In genomic region chr13:49814551-49815270, GRCh38 we compare ENCODE assay signal across 1 cellular context.
TF ChIP-seq lines count a peak whose summit lies in the region.

No MANE protein-coding gene starts in this region.

TF ChIP-seq in HepG2, 621 proteins besides CTCF, POLR2A, EP300 and RAD21 (continued from another document and continues in another):
- TF ChIP-seq ZBTB10 (CRISPR knock-in tag; IDR thresholded peaks at IDR 0.05; ENCODE audit: borderline replicate concordance), result no peak
- no peak for TF ChIP-seq ZFY (CRISPR knock-in tag; IDR thresholded peaks at IDR 0.05)
- TF ChIP-seq TRIM22 (IDR thresholded peaks at IDR 0.05), result no peak
- no peak for TF ChIP-seq ZNF740 (CRISPR knock-in tag; IDR thresholded peaks at IDR 0.05)
- no peak for TF ChIP-seq CHD4 (IDR thresholded peaks at IDR 0.05; ENCODE audit: borderline replicate concordance, low read length)
- TF ChIP-seq SNAPC4 (CRISPR knock-in tag; IDR thresholded peaks at IDR 0.05), result no peak
- TF ChIP-seq FOXP1 (IDR thresholded peaks at IDR 0.05), result no peak
- 0 out of 2 replicates have a peak, but pooled peaks have one; percentile 21 for TF ChIP-seq FOXP1 (CRISPR knock-in tag; IDR thresholded peaks at IDR 0.05)
- TF ChIP-seq ARID5B (CRISPR knock-in tag; IDR thresholded peaks at IDR 0.05), result peak; percentile 24; the same call in 1 of the 2 replicates
- no peak for TF ChIP-seq ZNF563 (CRISPR knock-in tag; IDR thresholded peaks at IDR 0.05)
- TF ChIP-seq ZNF570 (CRISPR knock-in tag; IDR thresholded peaks at IDR 0.05; ENCODE audit: borderline replicate concordance), result no peak
- TF ChIP-seq FOXA3 (CRISPR knock-in tag; IDR thresholded peaks at IDR 0.05), result peak; percentile 31; the same call in 1 of the 2 replicates
- TF ChIP-seq ZFYVE20 (CRISPR knock-in tag; IDR thresholded peaks at IDR 0.05; ENCODE audit: borderline replicate concordance, low read depth), result no peak
- no peak for TF ChIP-seq BRD4 (CRISPR knock-in tag; IDR thresholded peaks at IDR 0.05)
- no peak for TF ChIP-seq ZNF572 (CRISPR knock-in tag; IDR thresholded peaks at IDR 0.05)
- no peak for TF ChIP-seq BCLAF1 (IDR thresholded peaks at IDR 0.05)
- no peak for TF ChIP-seq ZNF704 (CRISPR knock-in tag; IDR thresholded peaks at IDR 0.05; ENCODE audit: borderline replicate concordance)
- no peak for TF ChIP-seq ZNF142 (CRISPR knock-in tag; IDR thresholded peaks at IDR 0.05)
- TF ChIP-seq ZNF589 (CRISPR knock-in tag; conservative IDR thresholded peaks at IDR 0.05), result no peak
- no peak for TF ChIP-seq ZSCAN20 (CRISPR knock-in tag; IDR thresholded peaks at IDR 0.05; ENCODE audit: borderline replicate concordance)
- no peak for TF ChIP-seq E2F5 (CRISPR knock-in tag; conservative IDR thresholded peaks at IDR 0.05)
- no peak for TF ChIP-seq RFXAP (CRISPR knock-in tag; IDR thresholded peaks at IDR 0.05; ENCODE audit: borderline replicate concordance)
- no peak for TF ChIP-seq ZNF224 (CRISPR knock-in tag; IDR thresholded peaks at IDR 0.05)
- no peak for TF ChIP-seq TBX2 (CRISPR knock-in tag; IDR thresholded peaks at IDR 0.05; ENCODE audit: borderline replicate concordance)
- no peak for TF ChIP-seq ZNF781 (CRISPR knock-in tag; IDR thresholded peaks at IDR 0.05; ENCODE audit: borderline replicate concordance, not compliant biosample characterization)
- no peak for TF ChIP-seq ZSCAN12 (CRISPR knock-in tag; IDR thresholded peaks at IDR 0.05)
- no peak for TF ChIP-seq KAT7 (CRISPR knock-in tag; IDR thresholded peaks at IDR 0.05; ENCODE audit: borderline replicate concordance)
- no peak for TF ChIP-seq ZNF713 (CRISPR knock-in tag; IDR thresholded peaks at IDR 0.05)
- TF ChIP-seq U2AF1 (optimal IDR thresholded peaks at IDR 0.05; ENCODE audit: low read depth, low read length), result no peak
- no peak for TF ChIP-seq WIZ (CRISPR knock-in tag; IDR thresholded peaks at IDR 0.05)
- TF ChIP-seq ZNF772 (CRISPR knock-in tag; IDR thresholded peaks at IDR 0.05), result no peak
